ENCODE assay signal across 8 cellular contexts in the genomic region with DNA sequence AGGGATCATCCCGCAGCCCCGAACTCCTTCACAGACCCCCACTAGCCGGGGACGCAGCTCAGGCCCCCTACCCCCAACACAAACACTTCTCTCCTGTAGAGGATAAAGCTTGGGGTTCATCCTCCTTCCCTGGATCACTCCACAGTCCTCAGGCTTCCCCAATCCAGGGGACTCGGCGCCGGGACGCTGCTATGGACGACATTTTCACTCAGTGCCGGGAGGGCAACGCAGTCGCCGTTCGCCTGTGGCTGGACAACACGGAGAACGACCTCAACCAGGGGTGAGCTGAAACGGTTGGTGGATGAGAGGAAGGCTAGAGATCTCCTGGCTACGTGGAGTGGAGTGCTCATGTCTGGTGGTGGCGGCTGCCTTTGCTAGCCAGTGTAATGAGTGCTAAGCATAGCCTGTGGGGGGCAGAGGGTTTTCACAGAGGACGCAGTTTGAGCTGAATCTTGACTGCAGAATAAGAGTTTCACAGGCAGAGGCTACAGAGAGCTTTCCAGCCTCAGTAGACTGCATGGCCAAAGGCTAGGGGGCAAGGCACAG. TPM values are rescaled to one million over a fixed set of nuclear protein-coding genes. Genes with fewer than 3 reads are reported as not detected.
DNase-seq lines count a peak whose midpoint lies in the region; ATAC-seq and TF ChIP-seq lines count a peak whose summit lies in the region.

No MANE protein-coding gene starts in this region.

- H3K4me3 ChIP-seq in Caco-2 (ENCODE audit: low read depth, low read length): peak overlapping the region; percentile 60
- peak overlapping the region; percentile 96 for H3K4me3 ChIP-seq in SJCRH30

- no TSS peak for BruUV-seq in Caco-2 (replicated peaks; lab: Mats Ljungman, UMichigan)

- H3K27me3 Mint-ChIP-seq in Caco-2 (ENCODE audit: insufficient read depth, unreplicated experiment) (no peaks in the 10 kb centered on the region), glutamatergic neuron (ENCODE audit: unreplicated experiment) (peaks cover 4% of the 10 kb centered on the region), osteocyte (ENCODE audit: unreplicated experiment) (no peaks in the 10 kb centered on the region)
- H3K27me3 Mint-ChIP-seq in activated naive CD8-positive, alpha-beta T cell treated with anti-CD3 and anti-CD28 coated beads for 36 hours: no peaks in the 10 kb centered on the region

- DNase-seq in Caco-2 (peak; percentile 60), SJCRH30 (peak; percentile 32 to 63), glutamatergic neuron (peak; percentile 55), osteocyte (ENCODE audit: extremely low spot score, unreplicated experiment) (peak; percentile 86), NCI-H1436 treated with DMSO at 0.1 percent for 48 hours (lab: John Stamatoyannopoulos, UW) (no peak)
- peak; percentile 54 for DNase-seq in activated naive CD8-positive, alpha-beta T cell treated with anti-CD3 and anti-CD28 coated beads for 36 hours

- peaks cover 17% of the 10 kb centered on the region for H3K4me1 Mint-ChIP-seq in Caco-2 (ENCODE audit: low read depth, unreplicated experiment)
- H3K4me1 Mint-ChIP-seq in activated naive CD8-positive, alpha-beta T cell treated with anti-CD3 and anti-CD28 coated beads for 36 hours: peaks cover 35% of the 10 kb centered on the region
- H3K4me1 Mint-ChIP-seq in glutamatergic neuron (ENCODE audit: low read depth, unreplicated experiment): peaks cover 16% of the 10 kb centered on the region
- peaks cover 12% of the 10 kb centered on the region for H3K4me1 Mint-ChIP-seq in osteocyte (ENCODE audit: unreplicated experiment)

- TF ChIP-seq CTCF in Caco-2 (IDR thresholded peaks at IDR 0.05; ENCODE audit: insufficient read depth in 1 of 2, low read depth in 1 of 2, low read length in 1 of 2, severe bottlenecking in 1 of 2, unreplicated experiment in 1 of 2) (peak in 1 of 2 experiments; percentile 5), glutamatergic neuron (IDR thresholded peaks at IDR 0.05; ENCODE audit: partially characterized antibody, unreplicated experiment) (no peak), osteocyte (IDR thresholded peaks at IDR 0.05) (peak; percentile 29)

- H3K27me3 ChIP-seq in Caco-2 (replicated peaks; ENCODE audit: control insufficient read depth, insufficient read depth, low read length) (no peaks in the 10 kb centered on the region), SJCRH30 (no peaks in the 10 kb centered on the region)

- H3K9me3 Mint-ChIP-seq in Caco-2 (ENCODE audit: unreplicated experiment) (no peaks in the 10 kb centered on the region), glutamatergic neuron (ENCODE audit: unreplicated experiment) (peaks cover 6% of the 10 kb centered on the region), osteocyte (ENCODE audit: unreplicated experiment) (no peaks in the 10 kb centered on the region)
- no peaks in the 10 kb centered on the region for H3K9me3 Mint-ChIP-seq in activated naive CD8-positive, alpha-beta T cell treated with anti-CD3 and anti-CD28 coated beads for 36 hours

- H3K27ac Mint-ChIP-seq in Caco-2 (ENCODE audit: unreplicated experiment): no peak overlapping the region
- H3K27ac Mint-ChIP-seq in activated naive CD8-positive, alpha-beta T cell treated with anti-CD3 and anti-CD28 coated beads for 36 hours: no peak overlapping the region
- no peak overlapping the region for H3K27ac Mint-ChIP-seq in glutamatergic neuron (ENCODE audit: unreplicated experiment)
- no peak overlapping the region for H3K27ac Mint-ChIP-seq in osteocyte (ENCODE audit: unreplicated experiment)

- peaks cover 34% of the 10 kb centered on the region for H3K4me1 ChIP-seq in Caco-2
- peaks cover 21% of the 10 kb centered on the region for H3K4me1 ChIP-seq in SJCRH30

- H3K27ac ChIP-seq in SJCRH30: peak overlapping the region; percentile 52

- H3K36me3 Mint-ChIP-seq in Caco-2 (ENCODE audit: insufficient read depth, unreplicated experiment) (peaks cover 5% of the 10 kb centered on the region), glutamatergic neuron (ENCODE audit: unreplicated experiment) (no peaks in the 10 kb centered on the region), osteocyte (ENCODE audit: unreplicated experiment) (peaks cover 14% of the 10 kb centered on the region)
- peaks cover 33% of the 10 kb centered on the region for H3K36me3 Mint-ChIP-seq in activated naive CD8-positive, alpha-beta T cell treated with anti-CD3 and anti-CD28 coated beads for 36 hours

- POLR2A ChIA-PET in Caco-2 (lab: Charles Lee): interaction anchor here (0.6 to 2.2 kb wide), 4 partner anchors 9 to 214 kb away, joined by 4 to 10 read pairs (median 6); a partner anchor contains a TSS

- CTCF ChIA-PET in Caco-2 (lab: Charles Lee): interaction anchor here (0.5 to 1.3 kb wide), 6 partner anchors 15 to 225 kb away, joined by 3 to 7 read pairs (median 4); a partner anchor contains a TSS

- no peak overlapping the region for H3K4me3 Mint-ChIP-seq in Caco-2 (ENCODE audit: unreplicated experiment)
- no peak overlapping the region for H3K4me3 Mint-ChIP-seq in activated naive CD8-positive, alpha-beta T cell treated with anti-CD3 and anti-CD28 coated beads for 36 hours
- H3K4me3 Mint-ChIP-seq in glutamatergic neuron (ENCODE audit: unreplicated experiment): no peak overlapping the region
- no peak overlapping the region for H3K4me3 Mint-ChIP-seq in osteocyte (ENCODE audit: unreplicated experiment)

- H3K9me3 ChIP-seq in Caco-2: no peaks in the 10 kb centered on the region
- no peaks in the 10 kb centered on the region for H3K9me3 ChIP-seq in SJCRH30 (replicated peaks)

- peaks cover 8% of the 10 kb centered on the region for H3K36me3 ChIP-seq in Caco-2 (ENCODE audit: control insufficient read depth, insufficient read depth, low read length)
- peaks cover 26% of the 10 kb centered on the region for H3K36me3 ChIP-seq in SJCRH30

- intact Hi-C loops in Caco-2 (cut with micrococcal nuclease; ENCODE audit: unreplicated experiment): loop anchor here (1.0 to 2.0 kb wide), 4 partner anchors 64 to 129 kb away; a partner anchor contains a TSS

- ATAC-seq in GM19372 (IDR thresholded peaks at IDR 0.05; ENCODE audit: low read depth, unreplicated experiment) (peak; percentile 32), HG03442 (IDR thresholded peaks at IDR 0.05; ENCODE audit: unreplicated experiment) (peak; percentile 31)

RNA-seq across cellular contexts. Expression of a gene that starts 0.6 kb away (rescaled TPM):
- 117 and 119 TPM in 2 replicates for total RNA-seq in Caco-2 (2022)
- total RNA-seq in SJCRH30 (2014; rRNA removed; shearing (Covaris generic)): 73.7 and 81.4 TPM in 2 replicates
- 10 to 100 TPM; 66.1 to 68.0 TPM for total RNA-seq in activated naive CD8-positive, alpha-beta T cell treated with anti-CD3 and anti-CD28 coated beads for 36 hours
- 168 TPM for total RNA-seq in glutamatergic neuron (ENCODE audit: unreplicated experiment)
- total RNA-seq in osteocyte: 192 and 209 TPM in 2 replicates

RNA-seq across cellular contexts. Expression of a gene that starts 0.7 kb away (rescaled TPM):
- total RNA-seq in Caco-2 (2022): 20.0 and 21.0 TPM in 2 replicates
- total RNA-seq in SJCRH30 (2014; rRNA removed; shearing (Covaris generic)): 15.8 and 15.9 TPM in 2 replicates
- total RNA-seq in activated naive CD8-positive, alpha-beta T cell treated with anti-CD3 and anti-CD28 coated beads for 36 hours: 10 to 100 TPM; 37.8 to 45.3 TPM
- total RNA-seq in glutamatergic neuron (ENCODE audit: unreplicated experiment): 16.2 TPM
- total RNA-seq in osteocyte: 15.3 and 17.8 TPM in 2 replicates

RNA-seq across cellular contexts. Expression of a gene that starts 7.9 kb away (rescaled TPM):
- total RNA-seq in Caco-2 (2022): 142 and 143 TPM in 2 replicates
- 68.1 and 82.0 TPM in 2 replicates for total RNA-seq in SJCRH30 (2014; rRNA removed; shearing (Covaris generic))
- total RNA-seq in activated naive CD8-positive, alpha-beta T cell treated with anti-CD3 and anti-CD28 coated beads for 36 hours: 100 to 1,000 TPM; 156 to 160 TPM
- 124 TPM for total RNA-seq in glutamatergic neuron (ENCODE audit: unreplicated experiment)
- total RNA-seq in osteocyte: 93.4 and 100 TPM in 2 replicates

RNA-seq across cellular contexts. Expression of a gene that starts 15.1 kb away (rescaled TPM):
- total RNA-seq in Caco-2 (2022): 61.7 TPM in 2 replicates
- total RNA-seq in SJCRH30 (2014; rRNA removed; shearing (Covaris generic)): 8.1 and 8.7 TPM in 2 replicates
- 10 to 100 TPM; 30.7 to 33.7 TPM for total RNA-seq in activated naive CD8-positive, alpha-beta T cell treated with anti-CD3 and anti-CD28 coated beads for 36 hours
- 37.7 TPM for total RNA-seq in glutamatergic neuron (ENCODE audit: unreplicated experiment)
- total RNA-seq in osteocyte: 157 and 171 TPM in 2 replicates

RNA-seq across cellular contexts. Expression of a gene that starts 51.5 kb away (rescaled TPM):
- total RNA-seq in Caco-2 (2022): 1.7 and 2.0 TPM in 2 replicates
- 9.5 and 9.6 TPM in 2 replicates for total RNA-seq in SJCRH30 (2014; rRNA removed; shearing (Covaris generic))
- 1 to 10 TPM; 1.3 to 1.4 TPM for total RNA-seq in activated naive CD8-positive, alpha-beta T cell treated with anti-CD3 and anti-CD28 coated beads for 36 hours
- total RNA-seq in glutamatergic neuron (ENCODE audit: unreplicated experiment): 91.5 TPM
- total RNA-seq in osteocyte: 63.0 and 63.3 TPM in 2 replicates
